26 cellular contexts compared by ENCODE assay signal in the genomic region with DNA sequence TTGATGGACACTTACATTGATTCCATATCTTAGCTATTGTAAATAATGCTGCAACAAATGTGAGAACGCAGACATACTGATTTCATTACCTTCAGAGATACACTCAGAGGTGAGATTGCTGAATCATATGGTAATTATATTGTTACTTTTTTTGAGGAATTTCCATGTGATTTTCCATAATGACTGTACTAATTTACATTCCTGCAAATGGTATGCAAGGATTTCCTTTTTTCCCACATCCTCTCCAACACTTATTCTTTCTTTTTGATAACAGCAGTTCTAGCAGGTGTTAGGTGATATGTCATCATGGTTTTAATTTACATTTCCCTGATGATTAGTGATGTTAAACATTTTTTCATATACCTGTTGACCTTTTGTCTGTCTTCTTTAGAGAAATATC.
"Had no signal": no experiment of that assay in that cellular context is flagged by ENCODE, and none has a peak within 500 bp of the region (broad histone marks: within the 10 kb centered on the region; RNA-seq: fewer than 3 reads in every experiment).

No MANE protein-coding gene starts in this region.

- H3K27ac ChIP-seq: colonic mucosa, coronary artery, dorsolateral prefrontal cortex, epithelial cell of prostate, esophagus muscularis mucosa, esophagus squamous epithelium, gastrocnemius medialis, gastroesophageal sphincter, heart left ventricle, heart right ventricle had no signal

- DNase-seq: colonic mucosa; cortex of kidney; dermis blood vessel endothelial cell; dorsolateral prefrontal cortex; effector CD4-positive, alpha-beta T cell; effector CD8-positive, alpha-beta T cell; effector memory CD4-positive, alpha-beta T cell; effector memory CD8-positive, alpha-beta T cell; endodermal cell; erythroblast; esophagus squamous epithelium; foreskin fibroblast; foreskin melanocyte; gastrocnemius medialis; glutamatergic neuron; head of caudate nucleus; heart left ventricle; heart right ventricle had no signal

- H3K4me1 Mint-ChIP-seq: endodermal cell had no signal

- H3K9me3 Mint-ChIP-seq: endodermal cell had no signal

- H3K4me3 Mint-ChIP-seq: dendritic cell treated with granulocyte-macrophage colony-stimulating factor and Interleukin-4, amounts not matched to agents 40 ng/mL and 50 ng/mL, for 4 days; effector memory CD8-positive, alpha-beta T cell; endodermal cell had no signal

- H3K4me3 ChIP-seq: colonic mucosa, coronary artery, dorsolateral prefrontal cortex, esophagus muscularis mucosa, esophagus squamous epithelium, gastrocnemius medialis, gastroesophageal sphincter, heart left ventricle, heart right ventricle had no signal

- ATAC-seq: effector memory CD8-positive, alpha-beta T cell; esophagus mucosa; gastrocnemius medialis; gastroesophageal sphincter; heart left ventricle; heart right ventricle had no signal

- H3K27ac Mint-ChIP-seq: dendritic cell treated with granulocyte-macrophage colony-stimulating factor and Interleukin-4, amounts not matched to agents 40 ng/mL and 50 ng/mL, for 4 days; effector memory CD8-positive, alpha-beta T cell; endodermal cell had no signal

- FAIRE-seq: endometrium, endothelial cell of umbilical vein had no signal

- H3K9me3 ChIP-seq: colonic mucosa, esophagus squamous epithelium, gastrocnemius medialis had no signal

- H3K4me1 ChIP-seq: colonic mucosa, esophagus muscularis mucosa, esophagus squamous epithelium, gastrocnemius medialis, gastroesophageal sphincter, heart left ventricle, heart right ventricle had no signal

- H3K27me3 ChIP-seq: colonic mucosa, esophagus muscularis mucosa, esophagus squamous epithelium, gastrocnemius medialis, gastroesophageal sphincter, heart left ventricle, heart right ventricle had no signal

- H3K27me3 Mint-ChIP-seq: dendritic cell treated with granulocyte-macrophage colony-stimulating factor and Interleukin-4, amounts not matched to agents 40 ng/mL and 50 ng/mL, for 4 days; effector memory CD8-positive, alpha-beta T cell had no signal

- H3K36me3 ChIP-seq: colonic mucosa, esophagus muscularis mucosa, esophagus squamous epithelium, gastrocnemius medialis, gastroesophageal sphincter, heart left ventricle, heart right ventricle had no signal
